In genomic region chr1:27233677-27234053, GRCh38 we compare ENCODE assay signal across 8 cellular contexts. TPM values are rescaled to one million over a fixed set of nuclear protein-coding genes. Genes with fewer than 3 reads are reported as not detected.
DNase-seq lines count a peak whose midpoint lies in the region; TF ChIP-seq lines count a peak whose summit lies in the region.

No MANE protein-coding gene starts in this region.

- POLR2A ChIA-PET in SK-N-SH (lab: Yijun Ruan, JAX) = interaction anchor here (0.6 kb wide), 1 partner anchor 79 kb away, joined by 3 read pairs; the partner anchor contains the start of gene SLC9A1

- H3K9me3 Mint-ChIP-seq in endodermal cell = no peaks in the 10 kb centered on the region
- no peaks in the 10 kb centered on the region for H3K9me3 Mint-ChIP-seq in osteocyte (ENCODE audit: unreplicated experiment)

- TF ChIP-seq EP300 in SK-N-SH (IDR thresholded peaks at IDR 0.05; ENCODE audit: borderline replicate concordance in 1 of 2, low read depth in 1 of 2, low read length in 1 of 2) = no peak

- DNase-seq in activated CD4-positive, CD25-positive, alpha-beta regulatory T cell treated with anti-CD3 and anti-CD28 coated beads, Interleukin-2, amount 50 U/mL, for 16 hours (ENCODE audit: low read depth, low spot score) = peak; percentile 10
- no peak for DNase-seq in activated CD4-positive, CD25-positive, alpha-beta regulatory T cell (lab: John Stamatoyannopoulos, UW)
- DNase-seq in SK-N-SH (no peak), endodermal cell (no peak), osteocyte (ENCODE audit: extremely low spot score, unreplicated experiment) (no peak), NAMALWA (ENCODE audit: low spot score) (no peak), NCI-H2081 treated with DMSO at 0.1 percent for 48 hours (lab: John Stamatoyannopoulos, UW) (no peak), cerebellum (ENCODE audit: low spot score) (no peak)

- H3K9ac ChIP-seq in SK-N-SH (no peak overlapping the region), endodermal cell (ENCODE audit: extremely low read depth, low read length, poor library complexity, severe bottlenecking) (no peak overlapping the region)

- H3K27me3 Mint-ChIP-seq in endodermal cell (ENCODE audit: insufficient read depth) = peaks cover 5% of the 10 kb centered on the region
- H3K27me3 Mint-ChIP-seq in osteocyte (ENCODE audit: unreplicated experiment) = no peaks in the 10 kb centered on the region

- no peaks in the 10 kb centered on the region for H3K9me2 ChIP-seq in SK-N-SH

- CTCF ChIA-PET in SK-N-SH (lab: Yijun Ruan, JAX) = interaction anchor here (1.5 kb wide), 1 partner anchor 51 kb away, joined by 3 read pairs; no protein-coding TSS in a partner anchor

- TF ChIP-seq RAD21 in SK-N-SH (IDR thresholded peaks at IDR 0.05; ENCODE audit: low read length) = no peak

- H3K36me3 Mint-ChIP-seq in endodermal cell (ENCODE audit: low read depth) = no peaks in the 10 kb centered on the region
- no peaks in the 10 kb centered on the region for H3K36me3 Mint-ChIP-seq in osteocyte (ENCODE audit: unreplicated experiment)

- H3K4me3 ChIP-seq in SK-N-SH (ENCODE audit: low read depth in 2 of 2, low read length in 1 of 2) (peak overlapping the region; percentile 42 to 44; a peak in 3 of 4 replicates), endodermal cell (ENCODE audit: low read length) (peak overlapping the region; percentile 95)

- H2AFZ ChIP-seq in SK-N-SH (ENCODE audit: low read depth) = peak overlapping the region; percentile 99

- WGBS in SK-N-SH (ENCODE audit: low lambda C conversion rate) = 74% methylated on average over 9 of the region's 9 CpGs
- 85% methylated on average over 7 to 9 of the region's 9 CpGs for WGBS in endodermal cell (ENCODE audit: insufficient coverage in 1 of 2, insufficient read length in 1 of 2), 2 experiments

- TF ChIP-seq CTCF in SK-N-SH (IDR thresholded peaks at IDR 0.05) (no peak), endodermal cell (conservative IDR thresholded peaks at IDR 0.05) (no peak), osteocyte (IDR thresholded peaks at IDR 0.05) (no peak)

- H4K20me1 ChIP-seq in SK-N-SH (ENCODE audit: insufficient read depth) = no peaks in the 10 kb centered on the region

- peak overlapping the region; percentile 73 for H3K4me2 ChIP-seq in SK-N-SH

- H3K4me1 ChIP-seq in SK-N-SH (ENCODE audit: control insufficient read depth in 1 of 2, insufficient read depth in 2 of 2, low read depth in 1 of 2, low read length in 1 of 2) (peaks cover 8 to 15% of the 10 kb centered on the region in 2 experiments; a peak in 3 of 4 replicates), endodermal cell (ENCODE audit: control insufficient read depth, insufficient read depth, low read length) (no peaks in the 10 kb centered on the region)

- no peaks in the 10 kb centered on the region for H3K9me3 ChIP-seq in SK-N-SH
- H3K9me3 ChIP-seq in endodermal cell (ENCODE audit: control insufficient read depth, low read length) = no peaks in the 10 kb centered on the region

- H3K4me3 Mint-ChIP-seq in endodermal cell (peak overlapping the region; percentile 91), osteocyte (ENCODE audit: unreplicated experiment) (peak overlapping the region; percentile 93)

- H3K36me3 ChIP-seq in SK-N-SH (replicated peaks in 1 of 2; ENCODE audit: control insufficient read depth in 1 of 2, insufficient read depth in 2 of 2, low read length in 1 of 2) (no peaks in the 10 kb centered on the region), endodermal cell (ENCODE audit: control insufficient read depth, insufficient read depth, low read length) (no peaks in the 10 kb centered on the region)

- H3K27me3 ChIP-seq in SK-N-SH (ENCODE audit: insufficient read depth) (no peaks in the 10 kb centered on the region), endodermal cell (ENCODE audit: control insufficient read depth, insufficient read depth, low read length, poor library complexity, severe bottlenecking) (no peaks in the 10 kb centered on the region)

- H3F3A ChIP-seq in SK-N-SH (replicated peaks; ENCODE audit: insufficient read depth) = no peaks in the 10 kb centered on the region

- H3K27ac Mint-ChIP-seq in endodermal cell (peak overlapping the region; percentile 71), osteocyte (ENCODE audit: unreplicated experiment) (peak overlapping the region; percentile 76)

- H3K79me2 ChIP-seq in SK-N-SH (ENCODE audit: insufficient read depth) = peaks cover 29% of the 10 kb centered on the region

- peak overlapping the region in 1 of 2 experiments; percentile 18; a peak in 1 of 4 replicates for H3K27ac ChIP-seq in SK-N-SH (ENCODE audit: low read depth in 2 of 2, low read length in 1 of 2)
- no peak overlapping the region for H3K27ac ChIP-seq in endodermal cell (ENCODE audit: low read depth, low read length)

- H3K4me1 Mint-ChIP-seq in endodermal cell (peaks cover 13% of the 10 kb centered on the region), osteocyte (ENCODE audit: unreplicated experiment) (peaks cover 25% of the 10 kb centered on the region)

TF ChIP-seq in SK-N-SH, 30 proteins besides CTCF, POLR2A, EP300 and RAD21:
- TF ChIP-seq RCOR1 (IDR thresholded peaks at IDR 0.05; ENCODE audit: low read length) = no peak
TF ChIP-seq in SK-N-SH: peak in this region for 0.

RNA-seq across cellular contexts. Expression of gene WDTC1, which starts 0.8 kb away (rescaled TPM):
- polyA plus RNA-seq in SK-N-SH (2012; rRNA removed) = 7.8 and 12.0 TPM in 2 replicates
- 5.7 and 8.8 TPM in 2 replicates for polyA plus RNA-seq in SK-N-SH (2012; cell fraction: cytosol; rRNA removed)
- polyA plus RNA-seq in SK-N-SH (2012; cell fraction: nucleus; rRNA removed) = 14.6 and 16.0 TPM in 2 replicates
- 10 to 100 TPM; 34.7 to 41.9 TPM for total RNA-seq in endodermal cell
- 38.9 TPM for polyA plus RNA-seq in endodermal cell (2013, experiment 1 of 2)
- 32.4 TPM for polyA plus RNA-seq in endodermal cell (2013, experiment 2 of 2)
- 50.4 and 52.0 TPM in 2 replicates for total RNA-seq in osteocyte
- total RNA-seq in cerebellum = 23.0 TPM
